In the genomic region with DNA sequence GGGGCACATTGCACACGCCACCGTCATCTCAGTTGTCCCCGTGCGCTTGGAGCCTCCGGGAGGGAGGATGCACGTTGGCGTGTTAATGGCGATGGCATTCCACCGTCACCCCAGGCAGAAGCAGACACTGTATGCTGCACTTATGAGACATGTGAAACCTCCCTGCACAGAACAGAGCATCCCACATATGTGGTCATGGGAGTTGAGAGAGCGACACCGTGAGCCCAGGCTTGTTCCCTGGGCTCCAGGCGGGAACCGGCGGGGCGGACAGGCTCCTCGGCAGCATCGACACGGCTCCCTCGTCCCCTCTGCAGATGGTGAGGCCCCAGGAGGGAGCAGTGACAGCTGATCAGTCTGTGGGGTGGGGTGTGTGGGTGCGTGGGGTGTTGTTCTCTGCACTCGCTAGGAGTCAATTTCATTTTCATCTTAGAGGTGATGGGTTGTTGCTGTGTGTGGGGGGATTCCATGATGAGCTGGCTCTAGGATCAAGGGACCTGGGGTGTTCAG, we compare ENCODE assay signal across 1 cellular context.
TF ChIP-seq lines count a peak whose summit lies in the region.

No MANE protein-coding gene starts in this region.

TF ChIP-seq in H1, 55 proteins besides CTCF, POLR2A, EP300 and RAD21:
- TF ChIP-seq KDM1A (IDR thresholded peaks at IDR 0.05; ENCODE audit: borderline replicate concordance, low read length) (no peak), SAP30 (IDR thresholded peaks at IDR 0.05; ENCODE audit: insufficient read depth, insufficient replicate concordance, low read length) (no peak), HDAC6 (IDR thresholded peaks at IDR 0.05; ENCODE audit: low read depth, low read length) (no peak), RXRA (IDR thresholded peaks at IDR 0.05; ENCODE audit: insufficient read depth, low read depth, low read length) (no peak)
- TF ChIP-seq, protein P1, sequence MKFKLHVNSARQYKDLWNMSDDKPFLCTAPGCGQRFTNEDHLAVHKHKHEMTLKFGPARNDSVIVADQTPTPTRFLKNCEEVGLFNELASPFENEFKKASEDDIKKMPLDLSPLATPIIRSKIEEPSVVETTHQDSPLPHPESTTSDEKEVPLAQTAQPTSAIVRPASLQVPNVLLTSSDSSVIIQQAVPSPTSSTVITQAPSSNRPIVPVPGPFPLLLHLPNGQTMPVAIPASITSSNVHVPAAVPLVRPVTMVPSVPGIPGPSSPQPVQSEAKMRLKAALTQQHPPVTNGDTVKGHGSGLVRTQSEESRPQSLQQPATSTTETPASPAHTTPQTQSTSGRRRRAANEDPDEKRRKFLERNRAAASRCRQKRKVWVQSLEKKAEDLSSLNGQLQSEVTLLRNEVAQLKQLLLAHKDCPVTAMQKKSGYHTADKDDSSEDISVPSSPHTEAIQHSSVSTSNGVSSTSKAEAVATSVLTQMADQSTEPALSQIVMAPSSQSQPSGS (IDR thresholded peaks at IDR 0.05; ENCODE audit: low read length), result no peak
- TF ChIP-seq, protein P2, sequence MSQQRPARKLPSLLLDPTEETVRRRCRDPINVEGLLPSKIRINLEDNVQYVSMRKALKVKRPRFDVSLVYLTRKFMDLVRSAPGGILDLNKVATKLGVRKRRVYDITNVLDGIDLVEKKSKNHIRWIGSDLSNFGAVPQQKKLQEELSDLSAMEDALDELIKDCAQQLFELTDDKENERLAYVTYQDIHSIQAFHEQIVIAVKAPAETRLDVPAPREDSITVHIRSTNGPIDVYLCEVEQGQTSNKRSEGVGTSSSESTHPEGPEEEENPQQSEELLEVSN (IDR thresholded peaks at IDR 0.05), result no peak
TF ChIP-seq in H1: peak in this region for 0.
